Comparison of ENCODE assay signal across 18 cellular contexts in the genomic region with DNA sequence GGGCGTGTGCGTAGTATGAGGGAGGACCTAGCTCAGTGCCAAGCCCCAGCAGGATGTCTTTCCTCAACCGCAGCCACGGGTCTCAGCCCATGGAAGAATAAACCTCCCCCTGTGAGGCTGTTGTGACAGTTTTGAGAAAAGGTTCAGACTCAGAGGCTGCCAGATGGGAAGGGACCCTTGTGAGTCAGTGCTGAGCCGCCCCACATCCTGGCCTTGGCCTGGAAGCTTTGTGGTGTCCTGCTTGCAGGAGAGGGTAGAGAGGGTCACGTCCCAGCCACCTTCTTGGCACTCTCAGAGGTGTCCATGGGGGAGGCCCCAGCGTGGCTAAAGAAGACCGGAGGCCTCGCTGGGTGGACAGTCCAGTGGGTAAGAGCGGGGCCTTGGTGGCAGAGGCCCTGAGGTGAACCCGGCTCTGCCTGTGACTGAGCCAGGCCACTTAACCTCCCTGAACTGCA. TPM values are rescaled to one million over a fixed set of nuclear protein-coding genes. Genes with fewer than 3 reads are reported as not detected.
DNase-seq lines count a peak whose midpoint lies in the region; ATAC-seq and TF ChIP-seq lines count a peak whose summit lies in the region.
"Had no signal": no experiment of that assay in that cellular context is flagged by ENCODE, and none has a peak within 500 bp of the region (broad histone marks: within the 10 kb centered on the region; RNA-seq: fewer than 3 reads in every experiment).

No MANE protein-coding gene starts in this region.

- peak overlapping the region; percentile 62 for H3K27ac Mint-ChIP-seq in neural crest cell (ENCODE audit: unreplicated experiment)

- no peaks in the 10 kb centered on the region for H3K9me3 Mint-ChIP-seq in neural crest cell

- ATAC-seq in HG02884 (IDR thresholded peaks at IDR 0.05; ENCODE audit: unreplicated experiment) (no peak), GM21529 (IDR thresholded peaks at IDR 0.05; ENCODE audit: unreplicated experiment) (no peak)
- ATAC-seq: heart right ventricle had no signal

- H3K36me3 Mint-ChIP-seq in neural crest cell (ENCODE audit: low read depth) = peaks cover 11% of the 10 kb centered on the region

- H3K27me3 Mint-ChIP-seq in neural crest cell (ENCODE audit: low read depth) = no peaks in the 10 kb centered on the region

- peaks cover 22% of the 10 kb centered on the region for H3K4me1 Mint-ChIP-seq in neural crest cell

- H3K4me3 ChIP-seq in NB4 (ENCODE audit: low read depth, low read length) = no peak overlapping the region
- H3K4me3 ChIP-seq: heart right ventricle, PC-9, prostate gland, thoracic aorta had no signal

- DNase-seq in COR-L47 (lab: John Stamatoyannopoulos, UW) (peak; percentile 17), NB4 (ENCODE audit: low read depth) (peak; percentile 47), astrocyte of the hippocampus (ENCODE audit: low read depth, low spot score) (peak; percentile 81), neural crest cell (ENCODE audit: low read depth, low spot score) (no peak), HPDE6-E6E7 (ENCODE audit: extremely low spot score) (no peak)
- DNase-seq in central memory CD4-positive, alpha-beta T cell = no peak
- DNase-seq: AML-193; effector memory CD4-positive, alpha-beta T cell; heart right ventricle; left cardiac atrium; NCI-H1694; NCI-H510A; PC-9; WERI-Rb-1 had no signal

- no peak for TF ChIP-seq CTCF in NB4 (IDR thresholded peaks at IDR 0.05; ENCODE audit: low read depth, low read length)
- no peak for TF ChIP-seq CTCF in neural crest cell (conservative IDR thresholded peaks at IDR 0.05)

- no peak overlapping the region for H3K4me3 Mint-ChIP-seq in neural crest cell

- no peak for TF ChIP-seq POLR2A in NB4 (IDR thresholded peaks at IDR 0.05; ENCODE audit: extremely low read depth, insufficient read length)

RNA-seq across cellular contexts. Expression of gene GRHPR, which starts 2.8 kb away (rescaled TPM):
- 120 and 121 TPM in 2 replicates for total RNA-seq in neural crest cell

RNA-seq across cellular contexts. Expression of gene ZBTB5, which starts 39.9 kb away (rescaled TPM):
- 21.6 and 22.9 TPM in 2 replicates for total RNA-seq in neural crest cell

Comparison
In these comparisons a context has a peak if more than half of its experiments do, and no peak if none do; other contexts are left out.
1. DNase-seq: peak in COR-L47 (single experiment), NB4 (single experiment) and astrocyte of the hippocampus (single experiment); none in neural crest cell (single experiment), HPDE6-E6E7 (single experiment) and central memory CD4-positive, alpha-beta T cell (single experiment).